9 cellular contexts compared by ENCODE assay signal in genomic region chr2:119476301-119477117, GRCh38. TPM values are rescaled to one million over a fixed set of nuclear protein-coding genes. Genes with fewer than 3 reads are reported as not detected.
DNase-seq lines count a peak whose midpoint lies in the region; ATAC-seq and TF ChIP-seq lines count a peak whose summit lies in the region.
"Had no signal": no experiment of that assay in that cellular context is flagged by ENCODE, and none has a peak within 500 bp of the region (broad histone marks: within the 10 kb centered on the region; RNA-seq: fewer than 3 reads in every experiment).

No MANE protein-coding gene starts in this region.

- BruUV-seq in MCF 10A (replicated peaks; lab: Mats Ljungman, UMichigan): no TSS peak

- peak; percentile 77 for ATAC-seq in GM19372 (IDR thresholded peaks at IDR 0.05; ENCODE audit: low read depth, unreplicated experiment)

- H3K27ac Mint-ChIP-seq in MCF 10A (ENCODE audit: low read depth, unreplicated experiment): no peak overlapping the region
- H3K27ac Mint-ChIP-seq: activated naive CD8-positive, alpha-beta T cell had no signal

- POLR2A ChIA-PET in MCF 10A (lab: Yijun Ruan, JAX): interaction anchor here (0.6 to 1.3 kb wide), 5 partner anchors 10 to 108 kb away, joined by 3 to 7 read pairs (median 5); no protein-coding TSS in a partner anchor

- no peaks in the 10 kb centered on the region for H3K36me3 Mint-ChIP-seq in MCF 10A (ENCODE audit: insufficient read depth, unreplicated experiment)
- H3K36me3 Mint-ChIP-seq: activated naive CD8-positive, alpha-beta T cell had no signal

- H3K4me1 Mint-ChIP-seq in MCF 10A (ENCODE audit: insufficient read depth, unreplicated experiment): peaks cover 5% of the 10 kb centered on the region

- intact Hi-C loops in MCF 10A (cut with micrococcal nuclease): loop anchor here (1.0 to 5.0 kb wide), 3 partner anchors 69 to 594 kb away; no protein-coding TSS in a partner anchor

- CTCF ChIA-PET in MCF 10A (lab: Yijun Ruan, JAX): interaction anchor here (0.6 to 8.0 kb wide), 45 partner anchors 9 to 1216 kb away, joined by 3 to 124 read pairs (median 4); partner anchors contain the start of gene TMEM37

- DNase-seq in DMS153 (lab: John Stamatoyannopoulos, UW) (peak; percentile 37), HK-2 (ENCODE audit: unreplicated experiment) (peak; percentile 80), OCI-M2 (lab: John Stamatoyannopoulos, UW; ENCODE audit: unreplicated experiment) (peak; percentile 30), MCF 10A (ENCODE audit: unreplicated experiment) (peak; percentile 65), iPS-NIHi7 (ENCODE audit: extremely low spot score) (peak; percentile 92), NCI-H1048 (lab: John Stamatoyannopoulos, UW) (no peak)
- DNase-seq in stimulated activated CD4-positive, alpha-beta T cell treated with anti-CD3 and anti-CD28 coated beads, Interleukin-12 subunit alpha, Interleukin-12 subunit beta, amount 100 ng/mL, for 48 hours (ENCODE audit: low read depth in 2 of 3, low spot score in 1 of 3): peak; percentile 8 to 27 (median 20)

- peak; percentile 98 for TF ChIP-seq CTCF in MCF 10A (IDR thresholded peaks at IDR 0.05; ENCODE audit: unreplicated experiment)

- no peak overlapping the region for H3K4me3 Mint-ChIP-seq in MCF 10A (ENCODE audit: unreplicated experiment)
- H3K4me3 Mint-ChIP-seq: activated naive CD8-positive, alpha-beta T cell had no signal

- no peaks in the 10 kb centered on the region for H3K27me3 Mint-ChIP-seq in MCF 10A (ENCODE audit: insufficient read depth, unreplicated experiment)

- no peaks in the 10 kb centered on the region for H3K9me3 Mint-ChIP-seq in MCF 10A (ENCODE audit: unreplicated experiment)

RNA-seq across cellular contexts. Expression of gene TMEM37, which starts 44.9 kb away (rescaled TPM):
- 0.17 TPM in 1 of 2 replicates, not detected in the other for total RNA-seq in MCF 10A (2022)

RNA-seq across cellular contexts. Expression of gene SCTR, which starts 47.8 kb away (rescaled TPM):
- total RNA-seq in MCF 10A (2022): not detected in 2 replicates
